15 cellular contexts compared by ENCODE assay signal in the genomic region with DNA sequence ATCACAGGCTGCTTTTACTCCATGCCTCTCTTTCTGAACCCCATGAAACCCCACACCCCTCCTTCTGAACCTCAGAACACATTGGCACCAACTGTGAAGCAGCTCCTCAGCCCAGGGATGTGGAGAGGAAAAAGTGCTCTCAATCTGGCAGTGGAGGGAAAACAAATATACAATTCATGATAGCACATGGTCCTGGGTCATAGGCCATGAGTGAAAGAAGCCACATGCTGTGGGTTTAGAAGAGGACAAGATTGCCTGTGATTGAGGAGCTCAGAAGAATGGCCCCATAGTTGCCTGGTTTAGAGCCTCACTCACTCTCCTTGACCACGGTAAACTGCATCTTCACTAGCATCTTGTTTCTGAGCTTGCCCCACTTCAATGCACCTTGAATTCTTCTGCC.
DNase-seq lines count a peak whose midpoint lies in the region.
"Had no signal": no experiment of that assay in that cellular context is flagged by ENCODE, and none has a peak within 500 bp of the region (broad histone marks: within the 10 kb centered on the region; RNA-seq: fewer than 3 reads in every experiment).

No MANE protein-coding gene starts in this region.

- peak; percentile 50 for DNase-seq in DMS 273 treated with DMSO at 0.1 percent for 48 hours (lab: John Stamatoyannopoulos, UW)
- no peak for DNase-seq in DMS 273 (lab: John Stamatoyannopoulos, UW; ENCODE audit: unreplicated experiment)
- peak; percentile 52 for DNase-seq in SK-MEL-5 (ENCODE audit: low read depth, low spot score)
- DNase-seq in foreskin melanocyte = peak; percentile 57
- DNase-seq in midbrain (lab: John Stamatoyannopoulos, UW) = no peak
- DNase-seq in COR-L47 (lab: John Stamatoyannopoulos, UW) = no peak
- no peak for DNase-seq in SJCRH30
- DNase-seq: DND-41; erythroblast; NCI-H1930; stimulated activated CD4-positive, alpha-beta T cell treated with anti-CD3 and anti-CD28 coated beads, Interleukin-4, amount 100 ng/mL, for 1 hour; T-helper 9 cell had no signal

- H3K36me3 ChIP-seq in skeletal muscle tissue (ENCODE audit: control insufficient read depth in 3 of 3, insufficient read depth in 3 of 3, low read length in 3 of 3) (no peaks in the 10 kb centered on the region), SJCRH30 (no peaks in the 10 kb centered on the region)
- H3K36me3 ChIP-seq: BLaER1, SJSA1 had no signal

- H3K27me3 ChIP-seq in skeletal muscle tissue (ENCODE audit: control insufficient read depth in 3 of 3, insufficient read depth in 3 of 3, low read length in 3 of 3) = no peaks in the 10 kb centered on the region
- H3K27me3 ChIP-seq in SJCRH30 = no peaks in the 10 kb centered on the region
- H3K27me3 ChIP-seq: BLaER1, SJSA1 had no signal

- H3K27ac ChIP-seq in skeletal muscle tissue (ENCODE audit: low read depth, low read length) (peak overlapping the region; percentile 85), SJCRH30 (no peak overlapping the region)
- H3K27ac ChIP-seq: BLaER1, SJSA1 had no signal

- no peaks in the 10 kb centered on the region for H3K9me3 ChIP-seq in skeletal muscle tissue (ENCODE audit: control insufficient read depth in 3 of 3, low read length in 3 of 3)
- no peaks in the 10 kb centered on the region for H3K9me3 ChIP-seq in SJCRH30 (replicated peaks)
- H3K9me3 ChIP-seq: BLaER1, SJSA1 had no signal

- H3K4me1 ChIP-seq in skeletal muscle tissue (ENCODE audit: control insufficient read depth in 3 of 3, insufficient read depth in 3 of 3, low read length in 3 of 3) (peaks cover 31 to 44% (median 36%) of the 10 kb centered on the region in 3 donors), SJCRH30 (peaks cover 41% of the 10 kb centered on the region)
- H3K4me1 ChIP-seq: BLaER1 had no signal

- peak overlapping the region in 1 of 3 donors; percentile 73 for H3K9ac ChIP-seq in skeletal muscle tissue (ENCODE audit: low read depth in 1 of 3, low read length in 3 of 3)
- H3K9ac ChIP-seq: BLaER1 had no signal

- H3K4me3 ChIP-seq in skeletal muscle tissue (ENCODE audit: low read length in 3 of 3) = no peak overlapping the region
- H3K4me3 ChIP-seq in SJCRH30 = no peak overlapping the region
- H3K4me3 ChIP-seq: BLaER1, SJSA1 had no signal

- in situ Hi-C loops in SK-MEL-5 (cut with HindIII; ENCODE audit: low pct_unique_long_range_greater_than_20kb, low sequenced_read_pairs) = no loop called here

Comparison
In these comparisons a context has a peak if more than half of its experiments do, and no peak if none do; other contexts are left out.
1. DNase-seq: peak in DMS 273 treated with DMSO at 0.1 percent for 48 hours (single experiment), SK-MEL-5 (single experiment) and foreskin melanocyte (single experiment); none in DMS 273 (single experiment), midbrain (single experiment), COR-L47 (single experiment) and SJCRH30 (0 of 2).